14 cellular contexts compared by ENCODE assay signal in the genomic region with DNA sequence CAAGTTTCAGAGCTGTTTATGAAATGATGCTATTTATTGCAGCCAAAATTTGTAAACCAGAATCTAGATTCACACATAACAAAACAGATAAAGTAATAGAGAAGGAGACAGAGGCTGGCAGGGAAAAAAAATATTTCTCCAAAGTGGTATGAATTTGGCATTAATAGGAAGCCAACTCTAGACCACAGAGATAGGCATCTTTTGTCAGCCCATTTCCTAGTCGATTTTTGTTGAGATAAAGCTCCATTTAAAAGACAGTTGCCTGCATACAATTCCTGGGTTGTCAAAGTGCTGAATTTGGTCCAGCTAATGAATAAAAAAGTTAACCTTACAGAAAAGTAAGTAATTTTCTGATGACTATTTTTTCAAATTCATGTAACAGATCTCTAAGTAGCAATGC.
A peak's percentile ranks its signal among the peaks of the same experiment; 100 is the strongest.
DNase-seq lines count a peak whose midpoint lies in the region; ATAC-seq and TF ChIP-seq lines count a peak whose summit lies in the region.
"Had no signal": no experiment of that assay in that cellular context is flagged by ENCODE, and none has a peak within 500 bp of the region (broad histone marks: within the 10 kb centered on the region; RNA-seq: fewer than 3 reads in every experiment).

No MANE protein-coding gene starts in this region.

- peak overlapping the region; percentile 60 for H3K27ac ChIP-seq in layer of hippocampus (ENCODE audit: low read depth, low read length)

- ATAC-seq in SK-N-SH treated with all-trans-retinoic acid at 6 μM for 48 hours (no peak), HG03135 (IDR thresholded peaks at IDR 0.05; ENCODE audit: unreplicated experiment) (no peak), HG02571 (IDR thresholded peaks at IDR 0.05; ENCODE audit: unreplicated experiment) (no peak)

- H3K27me3 ChIP-seq in layer of hippocampus (ENCODE audit: control insufficient read depth, insufficient read depth, low read length): no peaks in the 10 kb centered on the region
- H3K27me3 ChIP-seq: BE2C had no signal

- peak; percentile 21 for DNase-seq in Jurkat, Clone E6-1 (ENCODE audit: low read depth, low spot score)
- DNase-seq in NCI-H2171 (lab: John Stamatoyannopoulos, UW) (no peak), SKM-1 (lab: John Stamatoyannopoulos, UW; ENCODE audit: unreplicated experiment) (no peak)
- DNase-seq: ACHN; BE2C; Caco-2; CD4-positive, CD25-positive, alpha-beta regulatory T cell; DMS153; DMS79; H9 had no signal

- no peak overlapping the region for H3K4me3 ChIP-seq in Jurkat, Clone E6-1 (ENCODE audit: low read length)

TF ChIP-seq in SK-N-SH treated with all-trans-retinoic acid at 6 μM for 48 hours, 23 proteins besides CTCF, POLR2A, EP300 and RAD21:
- TF ChIP-seq ISL1 (CRISPR knock-in tag; IDR thresholded peaks at IDR 0.05) (0 out of 2 replicates have a peak, but pooled peaks have one; percentile 21), ZC3H10 (CRISPR knock-in tag; IDR thresholded peaks at IDR 0.05) (no peak)
